In genomic region chr12:127342861-127343260, GRCh38 we compare ENCODE assay signal across 13 cellular contexts.
"Had no signal": no experiment of that assay in that cellular context is flagged by ENCODE, and none has a peak within 500 bp of the region (broad histone marks: within the 10 kb centered on the region; RNA-seq: fewer than 3 reads in every experiment).

No MANE protein-coding gene starts in this region.

- H3K9ac ChIP-seq: neural progenitor cell had no signal

- H2AFZ ChIP-seq: neural progenitor cell had no signal

- H3K36me3 ChIP-seq: breast epithelium, neural progenitor cell, tibial artery, uterus had no signal

- H3K9me3 ChIP-seq: tibial artery, uterus had no signal

- H3K4me2 ChIP-seq: neural progenitor cell had no signal

- H3K27ac ChIP-seq: breast epithelium, coronary artery, neural progenitor cell, tibial artery, uterus had no signal

- DNase-seq: activated CD4-positive, alpha-beta T cell treated with anti-CD3 and anti-CD28 coated beads, Interleukin-2, amount 10 ng/mL, durations not matched to agents 24 days and 14 days; activated CD4-positive, CD25-positive, alpha-beta regulatory T cell; activated CD8-positive, alpha-beta T cell treated with anti-CD3 and anti-CD28 coated beads for 36 hours; activated naive CD4-positive, alpha-beta T cell treated with anti-CD3 and anti-CD28 coated beads for 36 hours; activated T-cell treated with anti-CD3 and anti-CD28 coated beads, Interleukin-2, amount 50 U/mL, for 1 hour; mucosa of descending colon; naive thymus-derived CD4-positive, alpha-beta T cell; stimulated activated naive B cell treated with anti-CD40 and anti-IgM and Interleukin-4, amounts not matched to agents 10 μg/mL and 1 μg/mL and 100 μg/mL, for 72 hours; tibial artery; uterus had no signal

- H3K4me3 ChIP-seq: breast epithelium, coronary artery, mucosa of descending colon, neural progenitor cell, tibial artery, uterus had no signal

- H3K4me1 ChIP-seq: breast epithelium, neural progenitor cell, tibial artery, uterus had no signal

- H3K27me3 ChIP-seq: neural progenitor cell, tibial artery, uterus had no signal

- ATAC-seq: activated CD8-positive, alpha-beta T cell treated with anti-CD3 and anti-CD28 coated beads for 36 hours; mucosa of descending colon; naive thymus-derived CD4-positive, alpha-beta T cell; stimulated activated naive B cell treated with anti-CD40 and anti-IgM and Interleukin-4, amounts not matched to agents 10 μg/mL and 1 μg/mL and 100 μg/mL, for 72 hours had no signal
